ENCODE assay signal across 13 cellular contexts in the genomic region with DNA sequence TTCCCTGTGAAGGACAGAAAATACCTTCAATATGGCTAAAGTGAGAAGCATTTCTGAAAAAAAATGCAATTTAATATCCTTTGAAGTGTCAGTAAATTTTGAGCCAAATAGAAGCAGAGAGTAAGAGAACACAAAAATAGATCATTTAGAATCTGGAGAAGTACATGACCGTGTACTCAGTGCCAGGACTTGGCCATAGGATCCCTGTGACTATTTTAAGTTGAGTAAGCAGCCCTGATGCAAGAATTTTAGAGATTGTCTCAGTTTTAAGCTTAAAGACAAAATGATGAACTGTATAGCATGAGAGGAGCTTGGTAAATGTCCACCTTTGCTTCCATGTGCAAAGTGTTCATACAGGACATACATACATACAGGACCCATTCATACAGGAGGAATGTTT. TPM values are rescaled to one million over a fixed set of nuclear protein-coding genes. Genes with fewer than 3 reads are reported as not detected.
A peak's percentile ranks its signal among the peaks of the same experiment; 100 is the strongest.
DNase-seq lines count a peak whose midpoint lies in the region; ATAC-seq lines count a peak whose summit lies in the region.
"Had no signal": no experiment of that assay in that cellular context is flagged by ENCODE, and none has a peak within 500 bp of the region (broad histone marks: within the 10 kb centered on the region; RNA-seq: fewer than 3 reads in every experiment).

No MANE protein-coding gene starts in this region.

- H3K27me3 ChIP-seq in CD8-positive, alpha-beta memory T cell (ENCODE audit: insufficient read depth, low read length, poor library complexity, severe bottlenecking): no peaks in the 10 kb centered on the region
- H3K27me3 ChIP-seq in Karpas-422 (ENCODE audit: low read length): no peaks in the 10 kb centered on the region

- intact Hi-C loops in activated T-helper 1 cell treated with anti-CD3 and anti-CD28 coated beads, Interleukin-12 subunit alpha, Interleukin-12 subunit beta, Interleukin-2, Interleukin-4 antibody, amounts not matched to agents 30 ng/mL and 10 ng/mL and 1 ng/mL, durations not matched to agents 14 hours and 24 hours and 36 hours (cut with micrococcal nuclease): loop anchor here (5.0 to 10.0 kb wide), 3 partner anchors 223 to 1203 kb away; a partner anchor contains a TSS

- POLR2A ChIA-PET in CD8-positive, alpha-beta memory T cell (lab: Charles Lee): no interaction called here

- peak overlapping the region; percentile 18 to 84 (median 56) for H3K4me3 Mint-ChIP-seq in CD8-positive, alpha-beta memory T cell
- peak overlapping the region; percentile 80 for H3K4me3 Mint-ChIP-seq in activated naive CD8-positive, alpha-beta T cell treated with anti-CD3 and anti-CD28 coated beads, Interleukin-2, amount 50 U/mL, for 24 hours
- peak overlapping the region in 3 of 8 donors; percentile 35 to 67 (median 64) for H3K4me3 Mint-ChIP-seq in naive B cell
- H3K4me3 Mint-ChIP-seq in activated T-helper 1 cell treated with anti-CD3 and anti-CD28 coated beads, Interleukin-12 subunit alpha, Interleukin-12 subunit beta, Interleukin-2, Interleukin-4 antibody, amounts not matched to agents 30 ng/mL and 10 ng/mL and 1 ng/mL, durations not matched to agents 14 hours and 24 hours and 36 hours: no peak overlapping the region

- H3K9ac ChIP-seq in Karpas-422 (ENCODE audit: low read length): peak overlapping the region; percentile 31; the same call in 1 of the 2 replicates

- no peak for ATAC-seq in activated naive CD8-positive, alpha-beta T cell treated with anti-CD3 and anti-CD28 coated beads, Interleukin-2, amount 50 U/mL, for 24 hours
- ATAC-seq in naive B cell (ENCODE audit: low read depth in 2 of 2): no peak

- H3K4me3 ChIP-seq in CD8-positive, alpha-beta memory T cell (ENCODE audit: low read length): no peak overlapping the region
- peak overlapping the region; percentile 67 for H3K4me3 ChIP-seq in Karpas-422 (ENCODE audit: low read length)
- H3K4me3 ChIP-seq: coronary artery had no signal

- H3K4me2 ChIP-seq in Karpas-422 (ENCODE audit: low read depth, low read length, poor library complexity, severe bottlenecking): peak overlapping the region; percentile 67

- H3K4me1 ChIP-seq in CD8-positive, alpha-beta memory T cell (ENCODE audit: insufficient read depth, low read length): peaks cover 32% of the 10 kb centered on the region
- H3K4me1 ChIP-seq in Karpas-422 (ENCODE audit: low read length): peaks cover 50% of the 10 kb centered on the region

- no peaks in the 10 kb centered on the region for H3K36me3 ChIP-seq in CD8-positive, alpha-beta memory T cell (ENCODE audit: insufficient read depth, low read length)
- H3K36me3 ChIP-seq in Karpas-422 (ENCODE audit: insufficient read depth, low read length): peaks cover 15% of the 10 kb centered on the region; the same call in 1 of the 2 replicates

- H2AFZ ChIP-seq in Karpas-422 (ENCODE audit: low read length): no peak overlapping the region

- no peaks in the 10 kb centered on the region for H3K9me3 Mint-ChIP-seq in CD8-positive, alpha-beta memory T cell
- H3K9me3 Mint-ChIP-seq in activated naive CD8-positive, alpha-beta T cell treated with anti-CD3 and anti-CD28 coated beads, Interleukin-2, amount 50 U/mL, for 24 hours: no peaks in the 10 kb centered on the region
- peaks cover 0 to 2% (median 0%) of the 10 kb centered on the region in 7 donors for H3K9me3 Mint-ChIP-seq in naive B cell
- H3K9me3 Mint-ChIP-seq in activated T-helper 1 cell treated with anti-CD3 and anti-CD28 coated beads, Interleukin-12 subunit alpha, Interleukin-12 subunit beta, Interleukin-2, Interleukin-4 antibody, amounts not matched to agents 30 ng/mL and 10 ng/mL and 1 ng/mL, durations not matched to agents 14 hours and 24 hours and 36 hours: no peaks in the 10 kb centered on the region

- CTCF ChIA-PET in CD8-positive, alpha-beta memory T cell (lab: Charles Lee): no interaction called here

- no peak for DNase-seq in CD8-positive, alpha-beta memory T cell
- no peak for DNase-seq in Karpas-422
- DNase-seq in activated naive CD8-positive, alpha-beta T cell treated with anti-CD3 and anti-CD28 coated beads, Interleukin-2, amount 50 U/mL, for 24 hours: no peak
- no peak for DNase-seq in naive B cell
- DNase-seq in activated T-helper 1 cell treated with anti-CD3 and anti-CD28 coated beads, Interleukin-12 subunit alpha, Interleukin-12 subunit beta, Interleukin-2, Interleukin-4 antibody, amounts not matched to agents 30 ng/mL and 10 ng/mL and 1 ng/mL, durations not matched to agents 14 hours and 24 hours and 36 hours (ENCODE audit: low spot score): no peak
- no peak for DNase-seq in NCI-H2171 (lab: John Stamatoyannopoulos, UW)
- no peak for DNase-seq in superior temporal gyrus (ENCODE audit: extremely low spot score)
- DNase-seq: activated naive CD4-positive, alpha-beta T cell treated with anti-CD3 and anti-CD28 coated beads, Interleukin-2, amount 50 U/mL, for 16 hours; DMS53; NCI-H345; Right ventricle myocardium superior; stimulated activated CD4-positive, alpha-beta T cell treated with anti-CD3 and anti-CD28 coated beads, Interleukin-1b, Interleukin-23, amount 100 ng/mL, for 48 hours had no signal

- H3K27ac Mint-ChIP-seq in CD8-positive, alpha-beta memory T cell: peak overlapping the region in 2 of 8 donors; percentile 39 to 45
- H3K27ac Mint-ChIP-seq in activated naive CD8-positive, alpha-beta T cell treated with anti-CD3 and anti-CD28 coated beads, Interleukin-2, amount 50 U/mL, for 24 hours: peak overlapping the region; percentile 71
- peak overlapping the region in 4 of 6 donors; percentile 33 to 70 (median 48) for H3K27ac Mint-ChIP-seq in naive B cell
- no peak overlapping the region for H3K27ac Mint-ChIP-seq in activated T-helper 1 cell treated with anti-CD3 and anti-CD28 coated beads, Interleukin-12 subunit alpha, Interleukin-12 subunit beta, Interleukin-2, Interleukin-4 antibody, amounts not matched to agents 30 ng/mL and 10 ng/mL and 1 ng/mL, durations not matched to agents 14 hours and 24 hours and 36 hours

- peaks cover 48 to 66% (median 65%) of the 10 kb centered on the region in 3 donors for H3K4me1 Mint-ChIP-seq in CD8-positive, alpha-beta memory T cell
- H3K4me1 Mint-ChIP-seq in activated naive CD8-positive, alpha-beta T cell treated with anti-CD3 and anti-CD28 coated beads, Interleukin-2, amount 50 U/mL, for 24 hours: peaks cover 53% of the 10 kb centered on the region
- H3K4me1 Mint-ChIP-seq in naive B cell: peaks cover 24 to 50% (median 45%) of the 10 kb centered on the region in 3 donors
- H3K4me1 Mint-ChIP-seq in activated T-helper 1 cell treated with anti-CD3 and anti-CD28 coated beads, Interleukin-12 subunit alpha, Interleukin-12 subunit beta, Interleukin-2, Interleukin-4 antibody, amounts not matched to agents 30 ng/mL and 10 ng/mL and 1 ng/mL, durations not matched to agents 14 hours and 24 hours and 36 hours (ENCODE audit: low read depth): peaks cover 40% of the 10 kb centered on the region

- no peaks in the 10 kb centered on the region for H3K9me3 ChIP-seq in CD8-positive, alpha-beta memory T cell (ENCODE audit: low read length)
- H3K9me3 ChIP-seq in Karpas-422 (ENCODE audit: low read length): no peaks in the 10 kb centered on the region

- H3K79me2 ChIP-seq in Karpas-422 (ENCODE audit: low read length): peaks cover 71% of the 10 kb centered on the region

- H3K27me3 Mint-ChIP-seq in CD8-positive, alpha-beta memory T cell: no peaks in the 10 kb centered on the region
- no peaks in the 10 kb centered on the region for H3K27me3 Mint-ChIP-seq in activated naive CD8-positive, alpha-beta T cell treated with anti-CD3 and anti-CD28 coated beads, Interleukin-2, amount 50 U/mL, for 24 hours
- H3K27me3 Mint-ChIP-seq in naive B cell: peaks cover 0 to 3% (median 0%) of the 10 kb centered on the region in 3 donors
- peaks cover 4% of the 10 kb centered on the region for H3K27me3 Mint-ChIP-seq in activated T-helper 1 cell treated with anti-CD3 and anti-CD28 coated beads, Interleukin-12 subunit alpha, Interleukin-12 subunit beta, Interleukin-2, Interleukin-4 antibody, amounts not matched to agents 30 ng/mL and 10 ng/mL and 1 ng/mL, durations not matched to agents 14 hours and 24 hours and 36 hours (ENCODE audit: insufficient read depth)

- peaks cover 11% of the 10 kb centered on the region; the same call in 1 of the 2 replicates for H4K20me1 ChIP-seq in Karpas-422 (ENCODE audit: insufficient read depth, low read depth, low read length)

- H3K9me2 ChIP-seq in Karpas-422 (replicated peaks; ENCODE audit: insufficient read depth, low read length): no peaks in the 10 kb centered on the region

- H3K36me3 Mint-ChIP-seq in CD8-positive, alpha-beta memory T cell: peaks cover 0 to 40% (median 14%) of the 10 kb centered on the region in 3 donors
- H3K36me3 Mint-ChIP-seq in activated naive CD8-positive, alpha-beta T cell treated with anti-CD3 and anti-CD28 coated beads, Interleukin-2, amount 50 U/mL, for 24 hours (ENCODE audit: low read depth): peaks cover 44% of the 10 kb centered on the region
- no peaks in the 10 kb centered on the region for H3K36me3 Mint-ChIP-seq in naive B cell
- peaks cover 7% of the 10 kb centered on the region for H3K36me3 Mint-ChIP-seq in activated T-helper 1 cell treated with anti-CD3 and anti-CD28 coated beads, Interleukin-12 subunit alpha, Interleukin-12 subunit beta, Interleukin-2, Interleukin-4 antibody, amounts not matched to agents 30 ng/mL and 10 ng/mL and 1 ng/mL, durations not matched to agents 14 hours and 24 hours and 36 hours (ENCODE audit: low read depth)

- H3K27ac ChIP-seq in CD8-positive, alpha-beta memory T cell (ENCODE audit: low read depth, low read length): no peak overlapping the region
- peak overlapping the region; percentile 39; the same call in 1 of the 2 replicates for H3K27ac ChIP-seq in Karpas-422 (ENCODE audit: low read length)
- H3K27ac ChIP-seq: coronary artery had no signal

RNA-seq across cellular contexts. Expression of a gene that starts 2.5 kb away (rescaled TPM):
- total RNA-seq in CD8-positive, alpha-beta memory T cell: 10 to 100 TPM; 24.1 to 26.0 TPM
- 18.3 TPM for polyA plus RNA-seq in CD8-positive, alpha-beta memory T cell
- total RNA-seq in Karpas-422 (2014; rRNA removed; shearing (Covaris generic); ENCODE audit: low replicate concordance): 24.4 and 40.1 TPM in 2 replicates
- 10 to 100 TPM in 5 of 6 donors, 1 to 10 TPM in 1; 8.6 to 16.5 (median 12.0) TPM for polyA plus RNA-seq in naive B cell (ENCODE audit: low read depth in 6 of 6)
- total RNA-seq in activated T-helper 1 cell treated with anti-CD3 and anti-CD28 coated beads, Interleukin-12 subunit alpha, Interleukin-12 subunit beta, Interleukin-2, Interleukin-4 antibody, amounts not matched to agents 30 ng/mL and 10 ng/mL and 1 ng/mL, durations not matched to agents 14 hours and 24 hours and 36 hours: 10.7 and 12.6 TPM in 2 replicates
